ENCODE assay signal across 37 cellular contexts in the genomic region with DNA sequence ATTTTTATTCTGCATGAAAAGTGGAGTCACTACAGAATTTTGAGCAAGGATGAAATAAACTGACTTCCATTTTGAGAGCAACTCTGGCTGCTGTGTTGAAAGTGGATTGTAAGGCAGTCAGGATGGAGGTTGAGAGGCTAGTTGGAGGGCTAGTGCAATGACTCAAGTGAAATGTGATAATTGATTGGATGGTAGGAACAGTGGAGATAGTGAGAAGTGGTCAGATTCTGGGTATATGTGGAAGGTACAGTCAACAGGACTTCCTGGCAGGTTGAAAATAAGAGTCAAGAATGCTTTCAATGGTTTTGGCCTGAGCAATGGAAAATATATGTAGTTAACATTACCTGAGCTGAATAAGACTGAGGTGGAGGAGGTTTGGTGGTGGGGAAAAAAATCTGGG.
"Had no signal": no experiment of that assay in that cellular context is flagged by ENCODE, and none has a peak within 500 bp of the region (broad histone marks: within the 10 kb centered on the region; RNA-seq: fewer than 3 reads in every experiment).

No MANE protein-coding gene starts in this region.

- H3K27ac Mint-ChIP-seq: activated CD4-positive, alpha-beta memory T cell treated with anti-CD3 and anti-CD28 coated beads, Interleukin-2, amount 10 ng/mL, durations not matched to agents 7 days and 5 days; activated CD4-positive, alpha-beta T cell treated with anti-CD3 and anti-CD28 coated beads for 36 hours; activated CD4-positive, alpha-beta T cell treated with anti-CD3 and anti-CD28 coated beads, Interleukin-2, amount 10 ng/mL, durations not matched to agents 7 days and 5 days; activated CD8-positive, alpha-beta memory T cell treated with anti-CD3 and anti-CD28 coated beads, Interleukin-2, amount 10 ng/mL, durations not matched to agents 7 days and 5 days; activated CD8-positive, alpha-beta T cell treated with anti-CD3 and anti-CD28 coated beads, Interleukin-2, amount 10 ng/mL, durations not matched to agents 7 days and 5 days; activated naive CD4-positive, alpha-beta T cell treated with anti-CD3 and anti-CD28 coated beads for 36 hours; activated naive CD4-positive, alpha-beta T cell treated with anti-CD3 and anti-CD28 coated beads, Interleukin-2, amount 50 U/mL, for 24 hours; activated naive CD8-positive, alpha-beta T cell treated with anti-CD3 and anti-CD28 coated beads for 36 hours; activated T-cell treated with anti-CD3 and anti-CD28 coated beads, Interleukin-2, amount 50 U/mL, for 24 hours; T-helper 1 cell treated with Interleukin-12 subunit alpha and Interleukin-12 subunit beta and Interleukin-4 antibody, amounts not matched to agents 30 μg/mL and 1 μg/mL, for 36 hours; T-helper 2 cell treated with Interferon-gamma antibody and Interleukin-4, amounts not matched to agents 5 μg/mL and 100 μg/mL, for 36 hours; WTC11 had no signal

- H3K9me3 ChIP-seq: adrenal gland, body of pancreas, breast epithelium had no signal

- H3K9me3 Mint-ChIP-seq: activated CD4-positive, alpha-beta memory T cell treated with anti-CD3 and anti-CD28 coated beads, Interleukin-2, amount 10 ng/mL, durations not matched to agents 7 days and 5 days; activated CD4-positive, alpha-beta T cell treated with anti-CD3 and anti-CD28 coated beads, Interleukin-2, amount 10 ng/mL, durations not matched to agents 7 days and 5 days; activated naive CD4-positive, alpha-beta T cell treated with anti-CD3 and anti-CD28 coated beads for 36 hours; activated naive CD4-positive, alpha-beta T cell treated with anti-CD3 and anti-CD28 coated beads, Interleukin-2, amount 50 U/mL, for 24 hours; activated naive CD8-positive, alpha-beta T cell treated with anti-CD3 and anti-CD28 coated beads for 36 hours; activated T-cell treated with anti-CD3 and anti-CD28 coated beads, Interleukin-2, amount 50 U/mL, for 24 hours; central memory CD8-positive, alpha-beta T cell; T-helper 1 cell treated with Interleukin-12 subunit alpha and Interleukin-12 subunit beta and Interleukin-4 antibody, amounts not matched to agents 30 μg/mL and 1 μg/mL, for 36 hours; T-helper 2 cell treated with Interferon-gamma antibody and Interleukin-4, amounts not matched to agents 5 μg/mL and 100 μg/mL, for 36 hours; WTC11 had no signal

- H3K27me3 Mint-ChIP-seq: activated CD8-positive, alpha-beta memory T cell treated with anti-CD3 and anti-CD28 coated beads, Interleukin-2, amount 10 ng/mL, durations not matched to agents 7 days and 5 days had no signal

- H3K4me1 ChIP-seq: adrenal gland, body of pancreas, breast epithelium had no signal

- ATAC-seq: activated CD4-positive, alpha-beta T cell treated with anti-CD3 and anti-CD28 coated beads for 36 hours; activated CD4-positive, CD25-positive, alpha-beta regulatory T cell treated with anti-CD3 and anti-CD28 coated beads, Interleukin-2, amount 50 U/mL, for 24 hours; activated CD8-positive, alpha-beta memory T cell treated with anti-CD3 and anti-CD28 coated beads, Interleukin-2, amount 10 ng/mL, durations not matched to agents 7 days and 5 days; activated CD8-positive, alpha-beta T cell treated with anti-CD3 and anti-CD28 coated beads, Interleukin-2, amount 10 ng/mL, durations not matched to agents 7 days and 5 days; body of pancreas; WTC11 had no signal

- DNase-seq: activated CD4-positive, alpha-beta memory T cell treated with anti-CD3 and anti-CD28 coated beads, Interleukin-2, amount 10 ng/mL, durations not matched to agents 7 days and 5 days; activated CD4-positive, alpha-beta T cell treated with anti-CD3 and anti-CD28 coated beads for 1 hour; activated CD4-positive, alpha-beta T cell treated with anti-CD3 and anti-CD28 coated beads for 36 hours; activated CD4-positive, alpha-beta T cell treated with anti-CD3 and anti-CD28 coated beads for 48 hours; activated CD4-positive, alpha-beta T cell treated with anti-CD3 and anti-CD28 coated beads, Interleukin-2, amount 10 ng/mL, durations not matched to agents 7 days and 5 days; activated CD4-positive, alpha-beta T cell treated with anti-CD3 and anti-CD28 coated beads, Interleukin-2, amount 50 U/mL, for 48 hours; activated CD4-positive, CD25-positive, alpha-beta regulatory T cell; activated CD8-positive, alpha-beta memory T cell treated with anti-CD3 and anti-CD28 coated beads for 24 hours; activated CD8-positive, alpha-beta memory T cell treated with anti-CD3 and anti-CD28 coated beads, Interleukin-2, amount 10 ng/mL, durations not matched to agents 7 days and 5 days; activated CD8-positive, alpha-beta memory T cell treated with anti-CD3 and anti-CD28 coated beads, Interleukin-2, amount 50 U/mL, for 48 hours; activated CD8-positive, alpha-beta T cell treated with anti-CD3 and anti-CD28 coated beads, Interleukin-2, amount 10 ng/mL, durations not matched to agents 7 days and 5 days; activated effector memory CD4-positive, alpha-beta T cell treated with anti-CD3 and anti-CD28 coated beads, Interleukin-2, amount 50 U/mL, for 16 hours; activated gamma-delta T cell treated with Interleukin-2 at 50 U/mL for 16 hours; activated naive CD4-positive, alpha-beta T cell; activated naive CD4-positive, alpha-beta T cell treated with anti-CD3 and anti-CD28 coated beads for 36 hours; activated naive CD8-positive, alpha-beta T cell treated with anti-CD3 and anti-CD28 coated beads for 36 hours; activated T-cell treated with anti-CD3 and anti-CD28 coated beads, Interleukin-2, amount 50 U/mL, for 24 hours; activated T-cell treated with anti-CD3 and anti-CD28 coated beads, Interleukin-2, amount 50 U/mL, for 48 hours; adrenal gland; amniotic stem cell; aorta; body of pancreas; brain microvascular endothelial cell; caudate nucleus; cerebellar nuclear complex; SW 1271; T-helper 1 cell; T-helper 2 cell; T-helper 9 cell; WERI-Rb-1 had no signal

- H3K27me3 ChIP-seq: adrenal gland, body of pancreas, brain microvascular endothelial cell, breast epithelium had no signal

- H3K4me3 ChIP-seq: adrenal gland, body of pancreas, breast epithelium had no signal

- H3K4me1 Mint-ChIP-seq: activated CD4-positive, alpha-beta memory T cell treated with anti-CD3 and anti-CD28 coated beads, Interleukin-2, amount 10 ng/mL, durations not matched to agents 7 days and 5 days; activated CD4-positive, alpha-beta T cell treated with anti-CD3 and anti-CD28 coated beads for 36 hours; activated CD4-positive, alpha-beta T cell treated with anti-CD3 and anti-CD28 coated beads, Interleukin-2, amount 10 ng/mL, durations not matched to agents 7 days and 5 days; activated naive CD4-positive, alpha-beta T cell treated with anti-CD3 and anti-CD28 coated beads, Interleukin-2, amount 50 U/mL, for 24 hours; central memory CD8-positive, alpha-beta T cell had no signal

- H3K36me3 ChIP-seq: adrenal gland, brain microvascular endothelial cell, breast epithelium, WERI-Rb-1 had no signal

- H3K27ac ChIP-seq: adrenal gland, body of pancreas, brain microvascular endothelial cell, breast epithelium, WERI-Rb-1 had no signal

- H3K36me3 Mint-ChIP-seq: activated CD8-positive, alpha-beta memory T cell treated with anti-CD3 and anti-CD28 coated beads, Interleukin-2, amount 10 ng/mL, durations not matched to agents 7 days and 5 days; activated naive CD4-positive, alpha-beta T cell treated with anti-CD3 and anti-CD28 coated beads, Interleukin-2, amount 50 U/mL, for 24 hours; activated naive CD8-positive, alpha-beta T cell treated with anti-CD3 and anti-CD28 coated beads for 36 hours; WTC11 had no signal

- H3K4me3 Mint-ChIP-seq: activated CD4-positive, alpha-beta memory T cell treated with anti-CD3 and anti-CD28 coated beads, Interleukin-2, amount 10 ng/mL, durations not matched to agents 7 days and 5 days; activated CD4-positive, alpha-beta T cell treated with anti-CD3 and anti-CD28 coated beads for 36 hours; activated CD4-positive, alpha-beta T cell treated with anti-CD3 and anti-CD28 coated beads, Interleukin-2, amount 10 ng/mL, durations not matched to agents 7 days and 5 days; activated CD8-positive, alpha-beta memory T cell treated with anti-CD3 and anti-CD28 coated beads, Interleukin-2, amount 10 ng/mL, durations not matched to agents 7 days and 5 days; activated CD8-positive, alpha-beta T cell treated with anti-CD3 and anti-CD28 coated beads, Interleukin-2, amount 10 ng/mL, durations not matched to agents 7 days and 5 days; activated naive CD4-positive, alpha-beta T cell treated with anti-CD3 and anti-CD28 coated beads for 36 hours; activated naive CD4-positive, alpha-beta T cell treated with anti-CD3 and anti-CD28 coated beads, Interleukin-2, amount 50 U/mL, for 24 hours; activated naive CD8-positive, alpha-beta T cell treated with anti-CD3 and anti-CD28 coated beads for 36 hours; activated T-cell treated with anti-CD3 and anti-CD28 coated beads, Interleukin-2, amount 50 U/mL, for 24 hours; central memory CD8-positive, alpha-beta T cell; T-helper 1 cell treated with Interleukin-12 subunit alpha and Interleukin-12 subunit beta and Interleukin-4 antibody, amounts not matched to agents 30 μg/mL and 1 μg/mL, for 36 hours; T-helper 2 cell treated with Interferon-gamma antibody and Interleukin-4, amounts not matched to agents 5 μg/mL and 100 μg/mL, for 36 hours; WTC11 had no signal
